Comparison of ENCODE assay signal across 29 cellular contexts in the genomic region with DNA sequence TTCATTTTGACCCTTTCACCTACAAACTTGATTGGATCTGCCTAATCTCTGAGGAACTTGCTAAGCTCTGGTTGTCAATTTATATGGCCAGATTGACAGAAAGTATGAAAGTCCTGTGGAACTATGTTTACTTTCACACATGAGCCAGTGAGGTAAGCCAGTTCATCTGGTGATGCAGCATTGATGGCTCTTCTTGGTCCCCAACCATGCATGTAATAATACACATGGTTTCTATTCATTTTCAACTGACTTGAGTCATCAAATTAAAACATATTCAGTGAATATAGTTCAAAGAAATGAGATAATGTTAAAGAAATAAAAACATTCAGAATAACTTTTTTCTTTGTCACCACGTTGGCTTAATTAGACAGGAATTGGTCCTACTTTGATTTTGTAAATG.
"Had no signal": no experiment of that assay in that cellular context is flagged by ENCODE, and none has a peak within 500 bp of the region (broad histone marks: within the 10 kb centered on the region; RNA-seq: fewer than 3 reads in every experiment).

No MANE protein-coding gene starts in this region.

- H3K4me3 Mint-ChIP-seq: activated CD4-positive, alpha-beta memory T cell treated with anti-CD3 and anti-CD28 coated beads for 36 hours; activated CD4-positive, alpha-beta T cell treated with anti-CD3 and anti-CD28 coated beads, Interleukin-2, amount 10 ng/mL, durations not matched to agents 7 days and 5 days; activated naive CD4-positive, alpha-beta T cell treated with anti-CD3 and anti-CD28 coated beads for 36 hours; activated naive CD8-positive, alpha-beta T cell; activated T-cell treated with anti-CD3 and anti-CD28 coated beads, Interleukin-2, amount 50 U/mL, for 4 hours had no signal

- H3K27ac ChIP-seq: brain microvascular endothelial cell, cardiac muscle cell, SJCRH30, VCaP had no signal

- H3K4me1 Mint-ChIP-seq: activated CD4-positive, alpha-beta T cell treated with anti-CD3 and anti-CD28 coated beads, Interleukin-2, amount 10 ng/mL, durations not matched to agents 7 days and 5 days had no signal

- H3K4me2 ChIP-seq: SK-N-SH had no signal

- H3K27me3 Mint-ChIP-seq: activated naive CD8-positive, alpha-beta T cell had no signal

- DNase-seq: activated CD4-positive, alpha-beta memory T cell treated with anti-CD3 and anti-CD28 coated beads for 36 hours; activated CD4-positive, alpha-beta T cell treated with anti-CD3 and anti-CD28 coated beads, Interleukin-2, amount 10 ng/mL, durations not matched to agents 7 days and 5 days; activated CD4-positive, CD25-positive, alpha-beta regulatory T cell; activated CD8-positive, alpha-beta memory T cell treated with anti-CD3 and anti-CD28 coated beads for 24 hours; activated gamma-delta T cell; activated naive CD4-positive, alpha-beta T cell treated with anti-CD3 and anti-CD28 coated beads for 36 hours; activated T-cell treated with anti-CD3 and anti-CD28 coated beads, Interleukin-2, amount 50 U/mL, for 4 hours; amygdala; brain microvascular endothelial cell; Kasumi-1; KBM-7; NCI-H1092; NCI-H1417 treated with DMSO at 0.1 percent for 48 hours; NCI-H1694; NCI-H2029; NCI-H2107; NCI-H2171 treated with DMSO at 0.1 percent for 48 hours; NCI-H226; NCI-H526; NCI-H82; Right ventricle myocardium superior; RPMI8226; SJCRH30; SK-N-SH; T-helper 1 cell had no signal

- H3K27ac Mint-ChIP-seq: activated CD4-positive, alpha-beta memory T cell treated with anti-CD3 and anti-CD28 coated beads for 36 hours; activated CD4-positive, alpha-beta T cell treated with anti-CD3 and anti-CD28 coated beads, Interleukin-2, amount 10 ng/mL, durations not matched to agents 7 days and 5 days; activated naive CD4-positive, alpha-beta T cell treated with anti-CD3 and anti-CD28 coated beads for 36 hours; activated naive CD8-positive, alpha-beta T cell had no signal

- H3K9ac ChIP-seq: SK-N-SH had no signal

- ATAC-seq: activated T-cell treated with anti-CD3 and anti-CD28 coated beads, Interleukin-2, amount 50 U/mL, for 4 hours; Panc1 had no signal

- H3K36me3 ChIP-seq: brain microvascular endothelial cell, cardiac muscle cell, SJCRH30 had no signal

- H3K9me3 Mint-ChIP-seq: activated CD4-positive, alpha-beta memory T cell treated with anti-CD3 and anti-CD28 coated beads for 36 hours; activated CD4-positive, alpha-beta T cell treated with anti-CD3 and anti-CD28 coated beads, Interleukin-2, amount 10 ng/mL, durations not matched to agents 7 days and 5 days; activated naive CD4-positive, alpha-beta T cell treated with anti-CD3 and anti-CD28 coated beads for 36 hours; activated T-cell treated with anti-CD3 and anti-CD28 coated beads, Interleukin-2, amount 50 U/mL, for 4 hours had no signal

- H3K4me3 ChIP-seq: cardiac muscle cell, SJCRH30 had no signal

- H3K9me3 ChIP-seq: SK-N-SH had no signal

- H3K27me3 ChIP-seq: brain microvascular endothelial cell, cardiac muscle cell, SJCRH30 had no signal

- H3K36me3 Mint-ChIP-seq: activated CD4-positive, alpha-beta memory T cell treated with anti-CD3 and anti-CD28 coated beads for 36 hours; activated naive CD8-positive, alpha-beta T cell had no signal
